In the genomic region with DNA sequence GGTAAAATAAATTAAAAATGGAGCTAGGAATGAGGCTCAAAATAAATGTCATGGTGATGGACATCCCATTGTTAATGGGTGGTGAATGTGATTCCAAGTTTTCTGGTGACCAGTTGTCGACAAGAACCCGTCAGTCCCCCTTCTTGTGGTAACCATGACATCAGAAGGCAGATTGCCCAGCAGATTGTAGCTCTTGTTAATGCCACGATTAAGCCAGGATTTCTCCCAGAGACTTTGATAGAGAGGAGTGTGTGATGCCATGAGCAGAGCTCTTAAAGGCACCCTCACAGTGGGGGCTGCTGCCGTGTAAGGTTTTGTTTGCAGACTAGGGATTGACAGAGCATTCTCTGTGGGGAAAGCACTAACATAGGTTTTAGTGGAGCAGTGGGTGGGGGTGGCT, we compare ENCODE assay signal across 14 cellular contexts.
"Had no signal": no experiment of that assay in that cellular context is flagged by ENCODE, and none has a peak within 500 bp of the region (broad histone marks: within the 10 kb centered on the region; RNA-seq: fewer than 3 reads in every experiment).

No MANE protein-coding gene starts in this region.

- DNase-seq: activated CD4-positive, alpha-beta T cell treated with anti-CD3 and anti-CD28 coated beads, Interleukin-2, amount 50 U/mL, for 1 hour; activated naive CD8-positive, alpha-beta T cell treated with anti-CD3 and anti-CD28 coated beads for 36 hours; anterior cingulate cortex; cerebellar nuclear complex; effector CD8-positive, alpha-beta T cell; foreskin melanocyte; immature natural killer cell; mesendoderm; natural killer cell; right lobe of liver; stimulated activated naive CD8-positive, alpha-beta T cell treated with anti-CD3 and anti-CD28 coated beads, Interleukin-15, Interleukin-2, amounts not matched to agents 100 U/mL and 50 U/mL, for 24 hours; T-helper 9 cell; trophoblast cell had no signal

- ATAC-seq: activated CD4-positive, CD25-positive, alpha-beta regulatory T cell treated with anti-CD3 and anti-CD28 coated beads, Interleukin-2, amount 50 U/mL, for 24 hours; natural killer cell; right lobe of liver; stimulated activated naive CD8-positive, alpha-beta T cell treated with anti-CD3 and anti-CD28 coated beads, Interleukin-15, Interleukin-2, amounts not matched to agents 100 U/mL and 50 U/mL, for 24 hours had no signal
